Comparison of ENCODE assay signal across 29 cellular contexts in the genomic region with DNA sequence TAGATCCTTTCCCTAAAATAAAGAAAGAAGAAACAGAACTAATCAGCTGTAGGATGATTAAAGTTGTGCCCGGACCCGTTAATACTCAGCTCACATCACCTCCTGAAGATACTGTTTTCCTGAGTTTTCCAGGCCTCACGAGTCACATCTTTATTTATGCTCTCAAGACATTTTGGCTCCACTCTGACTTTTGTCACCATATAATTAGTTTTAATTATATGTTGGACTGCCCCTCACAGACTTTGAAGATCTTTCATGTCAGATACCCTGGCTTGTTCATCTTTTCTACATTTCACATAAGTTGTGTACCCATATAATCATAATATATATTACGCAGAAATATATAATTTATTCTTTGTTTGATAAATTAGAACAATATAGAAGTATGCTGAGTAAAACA.
"Had no signal": no experiment of that assay in that cellular context is flagged by ENCODE, and none has a peak within 500 bp of the region (broad histone marks: within the 10 kb centered on the region; RNA-seq: fewer than 3 reads in every experiment).

No MANE protein-coding gene starts in this region.

- H3K4me1 ChIP-seq: foreskin keratinocyte, gastrocnemius medialis, heart left ventricle had no signal

- H3K4me3 ChIP-seq: coronary artery, dorsolateral prefrontal cortex, gastrocnemius medialis, heart left ventricle had no signal

- H3K9me3 ChIP-seq: gastrocnemius medialis, heart left ventricle had no signal

- H3K27ac ChIP-seq: brain microvascular endothelial cell, coronary artery, foreskin keratinocyte, gastrocnemius medialis, heart left ventricle, WERI-Rb-1 had no signal

- DNase-seq: activated B cell treated with CpG ODN at 0.5 μM for 24 hours; activated CD4-positive, alpha-beta T cell treated with anti-CD3 and anti-CD28 coated beads for 48 hours; activated CD4-positive, alpha-beta T cell treated with anti-CD3 and anti-CD28 coated beads, Interleukin-2, amount 50 U/mL, for 1 hour; activated CD4-positive, alpha-beta T cell treated with anti-CD3 and anti-CD28 coated beads, Interleukin-2, amount 50 U/mL, for 48 hours; activated CD8-positive, alpha-beta memory T cell treated with anti-CD3 and anti-CD28 coated beads for 24 hours; activated CD8-positive, alpha-beta T cell treated with anti-CD3 and anti-CD28 coated beads for 36 hours; activated effector memory CD4-positive, alpha-beta T cell treated with Interleukin-2 at 50 U/mL for 16 hours; activated gamma-delta T cell treated with Interleukin-2 at 50 U/mL for 16 hours; activated naive CD4-positive, alpha-beta T cell treated with anti-CD3 and anti-CD28 coated beads, Interleukin-2, amount 50 U/mL, for 16 hours; activated naive CD4-positive, alpha-beta T cell treated with Interleukin-2 at 50 U/mL for 16 hours; activated T-cell treated with anti-CD3 and anti-CD28 coated beads, Interleukin-2, amount 50 U/mL, for 4 hours; amniotic stem cell; anterior cingulate cortex; brain microvascular endothelial cell; dorsolateral prefrontal cortex; effector memory CD4-positive, alpha-beta T cell; endodermal cell; erythroblast; foreskin keratinocyte; gastrocnemius medialis; glutamatergic neuron; heart left ventricle; T-helper 1 cell; T-helper 17 cell; T1000; WERI-Rb-1 had no signal

- H3K27me3 ChIP-seq: brain microvascular endothelial cell, dorsolateral prefrontal cortex, foreskin keratinocyte, gastrocnemius medialis, heart left ventricle had no signal

- H3K36me3 ChIP-seq: gastrocnemius medialis had no signal

- ATAC-seq: activated CD4-positive, CD25-positive, alpha-beta regulatory T cell treated with anti-CD3 and anti-CD28 coated beads, Interleukin-2, amount 50 U/mL, for 24 hours; activated CD8-positive, alpha-beta T cell treated with anti-CD3 and anti-CD28 coated beads for 36 hours; activated T-cell treated with anti-CD3 and anti-CD28 coated beads, Interleukin-2, amount 50 U/mL, for 4 hours; activated T-helper 17 cell treated with anti-CD3 and anti-CD28 coated beads, Interleukin-2, amount 50 U/mL, for 72 hours; foreskin keratinocyte; gastrocnemius medialis; heart left ventricle; T-helper 17 cell had no signal
